ENCODE assay signal across 1 cellular context in the genomic region with DNA sequence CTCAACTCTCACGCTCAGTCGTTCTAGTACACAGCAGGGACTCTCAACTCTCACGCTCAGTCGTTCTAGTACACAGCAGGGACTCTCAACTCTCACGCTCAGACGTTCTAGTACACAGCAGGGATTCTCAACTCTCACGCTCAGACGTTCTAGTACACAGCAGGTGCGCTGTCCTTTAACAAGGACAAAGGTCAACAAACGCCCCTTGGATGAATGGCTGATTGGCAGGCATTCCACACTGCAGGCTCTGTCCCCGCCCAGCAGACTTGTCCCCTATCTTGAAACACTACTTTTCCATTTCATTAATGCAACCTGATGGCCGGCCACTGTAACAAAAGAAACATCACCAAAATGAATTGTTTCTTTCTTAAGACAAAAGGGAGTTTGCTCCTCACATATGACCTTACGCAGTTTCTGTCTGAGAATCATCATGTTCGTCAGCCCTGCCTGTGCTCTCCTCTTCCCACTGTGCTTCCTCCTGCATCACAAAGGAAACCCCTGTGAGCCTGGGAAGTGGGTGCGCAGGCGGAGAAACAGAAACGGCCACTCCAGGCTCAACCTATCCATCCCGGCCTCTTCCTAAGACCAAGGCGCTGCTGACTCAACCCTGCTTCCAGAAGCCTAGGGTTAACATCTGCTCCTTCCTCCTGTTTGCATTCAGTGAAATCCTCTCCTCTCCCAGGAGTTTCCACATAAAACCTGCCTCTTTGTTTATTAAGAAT.
TF ChIP-seq lines count a peak whose summit lies in the region.

No MANE protein-coding gene starts in this region.

TF ChIP-seq in A549, 52 proteins besides CTCF, POLR2A, EP300 and RAD21 (continued from another document):
- TF ChIP-seq, protein P1, sequence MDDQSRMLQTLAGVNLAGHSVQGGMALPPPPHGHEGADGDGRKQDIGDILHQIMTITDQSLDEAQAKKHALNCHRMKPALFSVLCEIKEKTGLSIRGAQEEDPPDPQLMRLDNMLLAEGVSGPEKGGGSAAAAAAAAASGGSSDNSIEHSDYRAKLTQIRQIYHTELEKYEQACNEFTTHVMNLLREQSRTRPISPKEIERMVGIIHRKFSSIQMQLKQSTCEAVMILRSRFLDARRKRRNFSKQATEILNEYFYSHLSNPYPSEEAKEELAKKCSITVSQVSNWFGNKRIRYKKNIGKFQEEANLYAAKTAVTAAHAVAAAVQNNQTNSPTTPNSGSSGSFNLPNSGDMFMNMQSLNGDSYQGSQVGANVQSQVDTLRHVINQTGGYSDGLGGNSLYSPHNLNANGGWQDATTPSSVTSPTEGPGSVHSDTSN (IDR thresholded peaks at IDR 0.05), result no peak
- TF ChIP-seq MAFK (IDR thresholded peaks at IDR 0.05; ENCODE audit: partially characterized antibody) (no peak), RNF2 (IDR thresholded peaks at IDR 0.05; ENCODE audit: borderline replicate concordance, low read depth) (no peak), SMC3 (IDR thresholded peaks at IDR 0.05) (no peak)
- TF ChIP-seq, protein P2, sequence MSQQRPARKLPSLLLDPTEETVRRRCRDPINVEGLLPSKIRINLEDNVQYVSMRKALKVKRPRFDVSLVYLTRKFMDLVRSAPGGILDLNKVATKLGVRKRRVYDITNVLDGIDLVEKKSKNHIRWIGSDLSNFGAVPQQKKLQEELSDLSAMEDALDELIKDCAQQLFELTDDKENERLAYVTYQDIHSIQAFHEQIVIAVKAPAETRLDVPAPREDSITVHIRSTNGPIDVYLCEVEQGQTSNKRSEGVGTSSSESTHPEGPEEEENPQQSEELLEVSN (IDR thresholded peaks at IDR 0.05; ENCODE audit: borderline replicate concordance, low read depth), result no peak
- TF ChIP-seq, protein P3, sequence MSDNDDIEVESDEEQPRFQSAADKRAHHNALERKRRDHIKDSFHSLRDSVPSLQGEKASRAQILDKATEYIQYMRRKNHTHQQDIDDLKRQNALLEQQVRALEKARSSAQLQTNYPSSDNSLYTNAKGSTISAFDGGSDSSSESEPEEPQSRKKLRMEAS (IDR thresholded peaks at IDR 0.05), result no peak
- TF ChIP-seq, protein P4, sequence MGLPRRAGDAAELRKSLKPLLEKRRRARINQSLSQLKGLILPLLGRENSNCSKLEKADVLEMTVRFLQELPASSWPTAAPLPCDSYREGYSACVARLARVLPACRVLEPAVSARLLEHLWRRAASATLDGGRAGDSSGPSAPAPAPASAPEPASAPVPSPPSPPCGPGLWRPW (IDR thresholded peaks at IDR 0.05), result no peak
